In the genomic region with DNA sequence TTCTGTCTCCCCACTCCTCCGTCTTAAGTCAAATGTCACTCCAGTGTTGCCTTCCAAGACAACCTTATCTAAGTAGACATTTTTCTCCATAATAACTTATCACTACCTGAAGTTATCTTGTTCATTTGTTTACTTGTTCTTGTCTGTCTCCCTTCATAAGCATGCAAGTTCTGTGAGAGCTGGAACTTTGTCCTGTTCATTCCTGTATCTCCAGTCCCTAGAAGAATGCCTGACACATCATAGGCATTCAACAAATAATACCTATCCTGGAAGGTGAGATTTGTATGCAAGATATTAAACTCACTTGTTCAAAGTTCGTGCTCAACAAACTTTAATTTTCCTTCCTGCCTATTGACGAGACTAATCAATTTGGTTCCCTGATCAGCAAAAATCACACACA, we compare ENCODE assay signal across 2 cellular contexts.
TF ChIP-seq lines count a peak whose summit lies in the region.

No MANE protein-coding gene starts in this region.

TF ChIP-seq in A549, 52 proteins besides CTCF, POLR2A, EP300 and RAD21:
- TF ChIP-seq HOXA7 (CRISPR knock-in tag; IDR thresholded peaks at IDR 0.05) (no peak), EHF (CRISPR knock-in tag; IDR thresholded peaks at IDR 0.05) (no peak), PHF8 (IDR thresholded peaks at IDR 0.05; ENCODE audit: borderline replicate concordance, low read depth) (no peak), JUN (IDR thresholded peaks at IDR 0.05) (no peak), CEBPB (IDR thresholded peaks at IDR 0.05) (no peak), RCOR1 (IDR thresholded peaks at IDR 0.05; ENCODE audit: low read depth, low read length) (no peak), MAZ (IDR thresholded peaks at IDR 0.05; ENCODE audit: borderline replicate concordance, low read depth, low read length) (no peak), ZFP36 (IDR thresholded peaks at IDR 0.05; ENCODE audit: borderline replicate concordance, partially characterized antibody) (no peak), ZC3H11A (IDR thresholded peaks at IDR 0.05) (no peak), HDAC2 (IDR thresholded peaks at IDR 0.05) (no peak), ZNF302 (CRISPR knock-in tag; IDR thresholded peaks at IDR 0.05) (no peak), SMC3 (IDR thresholded peaks at IDR 0.05) (no peak), SREBF2 (IDR thresholded peaks at IDR 0.05) (no peak), MYC (IDR thresholded peaks at IDR 0.05; ENCODE audit: borderline replicate concordance, low read length) (no peak), KDM1A (IDR thresholded peaks at IDR 0.05; ENCODE audit: low read depth) (no peak), FOXS1 (CRISPR knock-in tag; IDR thresholded peaks at IDR 0.05) (no peak)
- TF ChIP-seq, protein P1, sequence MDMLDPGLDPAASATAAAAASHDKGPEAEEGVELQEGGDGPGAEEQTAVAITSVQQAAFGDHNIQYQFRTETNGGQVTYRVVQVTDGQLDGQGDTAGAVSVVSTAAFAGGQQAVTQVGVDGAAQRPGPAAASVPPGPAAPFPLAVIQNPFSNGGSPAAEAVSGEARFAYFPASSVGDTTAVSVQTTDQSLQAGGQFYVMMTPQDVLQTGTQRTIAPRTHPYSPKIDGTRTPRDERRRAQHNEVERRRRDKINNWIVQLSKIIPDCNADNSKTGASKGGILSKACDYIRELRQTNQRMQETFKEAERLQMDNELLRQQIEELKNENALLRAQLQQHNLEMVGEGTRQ (IDR thresholded peaks at IDR 0.05), result no peak
- TF ChIP-seq, protein P2, sequence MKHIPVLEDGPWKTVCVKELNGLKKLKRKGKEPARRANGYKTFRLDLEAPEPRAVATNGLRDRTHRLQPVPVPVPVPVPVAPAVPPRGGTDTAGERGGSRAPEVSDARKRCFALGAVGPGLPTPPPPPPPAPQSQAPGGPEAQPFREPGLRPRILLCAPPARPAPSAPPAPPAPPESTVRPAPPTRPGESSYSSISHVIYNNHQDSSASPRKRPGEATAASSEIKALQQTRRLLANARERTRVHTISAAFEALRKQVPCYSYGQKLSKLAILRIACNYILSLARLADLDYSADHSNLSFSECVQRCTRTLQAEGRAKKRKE (CRISPR knock-in tag; IDR thresholded peaks at IDR 0.05; ENCODE audit: low read depth), result no peak
- TF ChIP-seq, protein P3, sequence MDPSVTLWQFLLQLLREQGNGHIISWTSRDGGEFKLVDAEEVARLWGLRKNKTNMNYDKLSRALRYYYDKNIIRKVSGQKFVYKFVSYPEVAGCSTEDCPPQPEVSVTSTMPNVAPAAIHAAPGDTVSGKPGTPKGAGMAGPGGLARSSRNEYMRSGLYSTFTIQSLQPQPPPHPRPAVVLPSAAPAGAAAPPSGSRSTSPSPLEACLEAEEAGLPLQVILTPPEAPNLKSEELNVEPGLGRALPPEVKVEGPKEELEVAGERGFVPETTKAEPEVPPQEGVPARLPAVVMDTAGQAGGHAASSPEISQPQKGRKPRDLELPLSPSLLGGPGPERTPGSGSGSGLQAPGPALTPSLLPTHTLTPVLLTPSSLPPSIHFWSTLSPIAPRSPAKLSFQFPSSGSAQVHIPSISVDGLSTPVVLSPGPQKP (IDR thresholded peaks at IDR 0.05; ENCODE audit: low read depth, low read length), result no peak

TF ChIP-seq in endothelial cell of umbilical vein, 7 proteins besides CTCF, POLR2A, EP300 and RAD21:
- no peak for TF ChIP-seq FOS (IDR thresholded peaks at IDR 0.05; ENCODE audit: borderline replicate concordance, insufficient read depth, low read length)
- TF ChIP-seq POLR2AphosphoS5 (IDR thresholded peaks at IDR 0.05; ENCODE audit: insufficient read depth, low read depth, low read length), result no peak
- TF ChIP-seq JUN (IDR thresholded peaks at IDR 0.05; ENCODE audit: borderline replicate concordance, insufficient read depth, insufficient read length, low read depth), result no peak
- TF ChIP-seq GATA2 (IDR thresholded peaks at IDR 0.05; ENCODE audit: insufficient read depth, insufficient read length, low read depth, low read length), result no peak
